1 cellular context compared by ENCODE assay signal in genomic region chr1:215888159-215888558, GRCh38.
TF ChIP-seq lines count a peak whose summit lies in the region.

No MANE protein-coding gene starts in this region.

TF ChIP-seq in H1, 55 proteins besides CTCF, POLR2A, EP300 and RAD21:
- no peak for TF ChIP-seq CHD2 (IDR thresholded peaks at IDR 0.05; ENCODE audit: low read length)
- no peak for TF ChIP-seq ATF3 (IDR thresholded peaks at IDR 0.05; ENCODE audit: insufficient read depth, low read depth, low read length)
- no peak for TF ChIP-seq NRF1 (IDR thresholded peaks at IDR 0.05; ENCODE audit: low read depth, low read length)
- no peak for TF ChIP-seq GABPA (IDR thresholded peaks at IDR 0.05; ENCODE audit: borderline replicate concordance, insufficient read depth, low read length)
- no peak for TF ChIP-seq TEAD4 (IDR thresholded peaks at IDR 0.05; ENCODE audit: low read depth, low read length)
- TF ChIP-seq SIRT6 (IDR thresholded peaks at IDR 0.05; ENCODE audit: low read length): no peak
- TF ChIP-seq SRF (IDR thresholded peaks at IDR 0.05; ENCODE audit: low read depth, low read length): no peak
- TF ChIP-seq SP1 (IDR thresholded peaks at IDR 0.05; ENCODE audit: low read depth, low read length): no peak
- no peak for TF ChIP-seq ASH2L (IDR thresholded peaks at IDR 0.05; ENCODE audit: low read length)
- no peak for TF ChIP-seq MAFK (IDR thresholded peaks at IDR 0.05; ENCODE audit: low read depth, low read length)
- no peak for TF ChIP-seq HDAC2 (IDR thresholded peaks at IDR 0.05; ENCODE audit: borderline replicate concordance in 1 of 2, low read depth in 2 of 2, low read length in 2 of 2)
- TF ChIP-seq CBX8 (IDR thresholded peaks at IDR 0.05; ENCODE audit: borderline replicate concordance, low read depth, low read length): no peak
- no peak for TF ChIP-seq CEBPB (IDR thresholded peaks at IDR 0.05; ENCODE audit: low read depth, low read length)
- TF ChIP-seq RBBP5 (IDR thresholded peaks at IDR 0.05; ENCODE audit: borderline replicate concordance, low read depth, low read length): no peak
- no peak for TF ChIP-seq CREB1 (IDR thresholded peaks at IDR 0.05)
- no peak for TF ChIP-seq HDAC6 (IDR thresholded peaks at IDR 0.05; ENCODE audit: low read depth, low read length)
